ENCODE assay signal across 16 cellular contexts in genomic region chr4:176443646-176444409, GRCh38.
DNase-seq lines count a peak whose midpoint lies in the region; ATAC-seq and TF ChIP-seq lines count a peak whose summit lies in the region.
"Had no signal": no experiment of that assay in that cellular context is flagged by ENCODE, and none has a peak within 500 bp of the region (broad histone marks: within the 10 kb centered on the region; RNA-seq: fewer than 3 reads in every experiment).

No MANE protein-coding gene starts in this region.

- no peak for ATAC-seq in GM19467 (IDR thresholded peaks at IDR 0.05; ENCODE audit: unreplicated experiment)
- no peak for ATAC-seq in left lobe of liver
- ATAC-seq: activated T-cell treated with anti-CD3 and anti-CD28 coated beads, Interleukin-2, amount 50 U/mL, for 4 hours; CD8-positive, alpha-beta T cell had no signal

- no peak for TF ChIP-seq POLR2A in lower leg skin (IDR thresholded peaks at IDR 0.05)

- 54 to 68% methylated on average over 3 of the region's 3 CpGs for whole genome bisulfite sequencing in lower leg skin, 2 donors

- DNase-seq in AG09309 (ENCODE audit: low read depth) = peak; percentile 11
- DNase-seq in LHCN-M2 (ENCODE audit: low read depth) = peak; percentile 47
- DNase-seq in astrocyte of the hippocampus (ENCODE audit: low read depth, low spot score) = peak; percentile 85
- peak; percentile 34 for DNase-seq in iris pigment epithelial cell (ENCODE audit: low read depth)
- DNase-seq in left lobe of liver (ENCODE audit: low spot score) = no peak
- no peak for DNase-seq in activated effector memory CD4-positive, alpha-beta T cell treated with anti-CD3 and anti-CD28 coated beads, Interleukin-2, amount 50 U/mL, for 16 hours
- no peak for DNase-seq in lower leg skin (ENCODE audit: low spot score in 2 of 2)
- DNase-seq: activated CD4-positive, alpha-beta T cell treated with anti-CD3 and anti-CD28 coated beads, Interleukin-2, amount 50 U/mL, for 1 hour; activated T-cell treated with anti-CD3 and anti-CD28 coated beads, Interleukin-2, amount 50 U/mL, for 4 hours; CD8-positive, alpha-beta T cell; H9; NCI-H1694 treated with DMSO at 0.1 percent for 48 hours; NCI-H510A treated with DMSO at 0.1 percent for 48 hours; stomach had no signal

- no peak for TF ChIP-seq CTCF in AG09309 (IDR thresholded peaks at IDR 0.05; ENCODE audit: control insufficient read depth, insufficient read depth, low read depth, low read length, missing control alignments)
- TF ChIP-seq CTCF in lower leg skin (IDR thresholded peaks at IDR 0.05) = no peak

- no peak overlapping the region for H3K4me3 ChIP-seq in AG09309 (ENCODE audit: control insufficient read depth, low read depth, low read length)
- H3K4me3 ChIP-seq in lower leg skin (ENCODE audit: low read depth, poor library complexity, severe bottlenecking) = no peak overlapping the region
- H3K4me3 ChIP-seq: MG63, stomach had no signal

- intact Hi-C loops in lower leg skin (cut with DNase I; ENCODE audit: low total_unique reads) = no loop called here

Comparison
In these comparisons a context has a peak if more than half of its experiments do, and no peak if none do; other contexts are left out.
1. DNase-seq: peak in AG09309 (single experiment), LHCN-M2 (single experiment), astrocyte of the hippocampus (single experiment) and iris pigment epithelial cell (single experiment); none in left lobe of liver (single experiment), activated effector memory CD4-positive, alpha-beta T cell treated with anti-CD3 and anti-CD28 coated beads, Interleukin-2, amount 50 U/mL, for 16 hours (single experiment) and lower leg skin (0 of 2).